Comparison of ENCODE assay signal across 26 cellular contexts in the genomic region with DNA sequence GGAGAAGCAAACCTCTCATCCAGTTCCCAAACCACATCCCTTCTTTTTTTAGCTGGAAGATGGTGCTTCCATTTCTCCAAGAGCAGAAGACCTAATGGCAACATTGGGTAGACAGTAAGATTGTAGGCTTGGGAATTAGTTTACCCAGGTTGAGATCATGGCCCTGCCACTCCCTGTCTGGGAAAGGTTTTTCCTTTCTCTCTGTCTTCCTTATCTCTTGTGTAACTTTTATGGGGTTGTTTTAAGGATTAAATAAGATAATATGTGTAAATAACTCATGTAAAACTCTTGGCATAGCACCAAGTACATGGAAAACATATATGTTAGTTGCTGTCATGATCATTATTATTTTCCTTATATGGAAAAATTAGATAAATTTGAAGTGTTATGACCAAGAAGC.
"Had no signal": no experiment of that assay in that cellular context is flagged by ENCODE, and none has a peak within 500 bp of the region (broad histone marks: within the 10 kb centered on the region; RNA-seq: fewer than 3 reads in every experiment).

No MANE protein-coding gene starts in this region.

- H3K4me1 Mint-ChIP-seq: endodermal cell; immature natural killer cell; mesothelial cell of epicardium; nephron progenitor cell; stimulated activated naive B cell treated with anti-CD40 and anti-IgM and Interleukin-4, amounts not matched to agents 10 μg/mL and 1 μg/mL and 100 μg/mL, for 72 hours had no signal

- H3K36me3 ChIP-seq: prostate gland, thoracic aorta had no signal

- DNase-seq: effector CD8-positive, alpha-beta T cell; endodermal cell; foreskin melanocyte; glutamatergic neuron; heart right ventricle; hypothalamus; immature natural killer cell; mesenchymal stem cell; naive thymus-derived CD4-positive, alpha-beta T cell; nephron progenitor cell; nucleus accumbens; stimulated activated CD4-positive, alpha-beta T cell treated with anti-CD3 and anti-CD28 coated beads, Interleukin-2, amount 100 ng/mL, for 24 hours; stimulated activated CD4-positive, alpha-beta T cell treated with anti-CD3 and anti-CD28 coated beads, Interleukin-4, amount 100 ng/mL, for 24 hours; stimulated activated naive B cell treated with anti-CD40 and anti-IgM and Interleukin-4, amounts not matched to agents 10 μg/mL and 1 μg/mL and 100 μg/mL, for 72 hours; upper lobe of right lung had no signal

- H3K4me1 ChIP-seq: esophagus muscularis mucosa, heart right ventricle, prostate gland, right atrium auricular region, tibial nerve, upper lobe of right lung, vagina had no signal

- H3K27me3 Mint-ChIP-seq: dendritic cell treated with granulocyte-macrophage colony-stimulating factor and Interleukin-4, amounts not matched to agents 40 ng/mL and 50 ng/mL, for 4 days; naive thymus-derived CD4-positive, alpha-beta T cell; stimulated activated naive B cell treated with anti-CD40 and anti-IgM and Interleukin-4, amounts not matched to agents 10 μg/mL and 1 μg/mL and 100 μg/mL, for 72 hours; stimulated activated naive CD8-positive, alpha-beta T cell treated with anti-CD3 and anti-CD28 coated beads, Interleukin-15, Interleukin-2, amounts not matched to agents 100 ng/mL and 50 ng/mL, for 24 hours had no signal

- H3K27ac Mint-ChIP-seq: dendritic cell treated with granulocyte-macrophage colony-stimulating factor and Interleukin-4, amounts not matched to agents 40 ng/mL and 50 ng/mL, for 4 days; endodermal cell; mesothelial cell of epicardium; nephron progenitor cell; stimulated activated naive CD8-positive, alpha-beta T cell treated with anti-CD3 and anti-CD28 coated beads, Interleukin-15, Interleukin-2, amounts not matched to agents 100 ng/mL and 50 ng/mL, for 24 hours had no signal

- ATAC-seq: heart right ventricle; left lobe of liver; naive thymus-derived CD4-positive, alpha-beta T cell; sciatic nerve; stimulated activated naive B cell treated with anti-CD40 and anti-IgM and Interleukin-4, amounts not matched to agents 10 μg/mL and 1 μg/mL and 100 μg/mL, for 72 hours; upper lobe of right lung had no signal

- H3K27ac ChIP-seq: esophagus muscularis mucosa, heart right ventricle, prostate gland, right atrium auricular region, thoracic aorta, tibial nerve, upper lobe of right lung, vagina had no signal

- H3K4me3 ChIP-seq: esophagus muscularis mucosa, heart right ventricle, prostate gland, right atrium auricular region, thoracic aorta, tibial nerve, upper lobe of right lung, vagina had no signal

- H3K27me3 ChIP-seq: esophagus muscularis mucosa, heart right ventricle, right atrium auricular region, tibial nerve, upper lobe of right lung, vagina had no signal

- H3K9me3 Mint-ChIP-seq: dendritic cell treated with granulocyte-macrophage colony-stimulating factor and Interleukin-4, amounts not matched to agents 40 ng/mL and 50 ng/mL, for 4 days; endodermal cell; mesothelial cell of epicardium; nephron progenitor cell; stimulated activated naive B cell treated with anti-CD40 and anti-IgM and Interleukin-4, amounts not matched to agents 10 μg/mL and 1 μg/mL and 100 μg/mL, for 72 hours; stimulated activated naive CD8-positive, alpha-beta T cell treated with anti-CD3 and anti-CD28 coated beads, Interleukin-15, Interleukin-2, amounts not matched to agents 100 ng/mL and 50 ng/mL, for 24 hours had no signal

- H3K9me3 ChIP-seq: esophagus muscularis mucosa, heart right ventricle, prostate gland, right atrium auricular region, thoracic aorta, tibial nerve, upper lobe of right lung, vagina had no signal

- H3K4me3 Mint-ChIP-seq: dendritic cell treated with granulocyte-macrophage colony-stimulating factor and Interleukin-4, amounts not matched to agents 40 ng/mL and 50 ng/mL, for 4 days; endodermal cell; immature natural killer cell; mesothelial cell of epicardium; naive thymus-derived CD4-positive, alpha-beta T cell; nephron progenitor cell; stimulated activated naive B cell treated with anti-CD40 and anti-IgM and Interleukin-4, amounts not matched to agents 10 μg/mL and 1 μg/mL and 100 μg/mL, for 72 hours; stimulated activated naive CD8-positive, alpha-beta T cell treated with anti-CD3 and anti-CD28 coated beads, Interleukin-15, Interleukin-2, amounts not matched to agents 100 ng/mL and 50 ng/mL, for 24 hours had no signal
